ENCODE assay signal across 1 cellular context in the genomic region with DNA sequence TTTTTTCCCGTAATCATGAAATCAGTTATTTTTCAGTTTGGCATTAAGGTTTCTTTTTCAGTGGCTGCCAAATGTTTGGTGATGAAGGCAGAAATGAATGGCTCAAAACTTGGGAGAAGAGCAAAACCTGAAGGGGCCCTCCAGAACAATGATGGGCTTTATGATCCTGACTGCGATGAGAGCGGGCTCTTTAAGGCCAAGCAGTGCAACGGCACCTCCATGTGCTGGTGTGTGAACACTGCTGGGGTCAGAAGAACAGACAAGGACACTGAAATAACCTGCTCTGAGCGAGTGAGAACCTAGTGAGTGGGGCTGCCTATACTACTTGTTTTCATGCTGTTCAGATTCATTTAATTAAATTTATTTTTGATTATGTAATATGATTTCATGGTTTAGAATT.
TF ChIP-seq lines count a peak whose summit lies in the region.

No MANE protein-coding gene starts in this region.

TF ChIP-seq in HepG2, 621 proteins besides CTCF, POLR2A, EP300 and RAD21 (continued from another document and continues in another):
- TF ChIP-seq, protein P1, sequence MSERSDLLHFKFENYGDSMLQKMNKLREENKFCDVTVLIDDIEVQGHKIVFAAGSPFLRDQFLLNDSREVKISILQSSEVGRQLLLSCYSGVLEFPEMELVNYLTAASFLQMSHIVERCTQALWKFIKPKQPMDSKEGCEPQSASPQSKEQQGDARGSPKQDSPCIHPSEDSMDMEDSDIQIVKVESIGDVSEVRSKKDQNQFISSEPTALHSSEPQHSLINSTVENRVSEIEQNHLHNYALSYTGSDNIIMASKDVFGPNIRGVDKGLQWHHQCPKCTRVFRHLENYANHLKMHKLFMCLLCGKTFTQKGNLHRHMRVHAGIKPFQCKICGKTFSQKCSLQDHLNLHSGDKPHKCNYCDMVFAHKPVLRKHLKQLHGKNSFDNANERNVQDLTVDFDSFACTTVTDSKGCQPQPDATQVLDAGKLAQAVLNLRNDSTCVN (CRISPR knock-in tag; IDR thresholded peaks at IDR 0.05; ENCODE audit: borderline replicate concordance) = no peak; the same call in 1 of the 2 replicates
- no peak for TF ChIP-seq ZNF33A (CRISPR knock-in tag; IDR thresholded peaks at IDR 0.05; ENCODE audit: borderline replicate concordance)
- peak; percentile 76; the same call in 1 of the 2 replicates for TF ChIP-seq ZSCAN9 (CRISPR knock-in tag; IDR thresholded peaks at IDR 0.05; ENCODE audit: borderline replicate concordance)
- TF ChIP-seq, protein P2, sequence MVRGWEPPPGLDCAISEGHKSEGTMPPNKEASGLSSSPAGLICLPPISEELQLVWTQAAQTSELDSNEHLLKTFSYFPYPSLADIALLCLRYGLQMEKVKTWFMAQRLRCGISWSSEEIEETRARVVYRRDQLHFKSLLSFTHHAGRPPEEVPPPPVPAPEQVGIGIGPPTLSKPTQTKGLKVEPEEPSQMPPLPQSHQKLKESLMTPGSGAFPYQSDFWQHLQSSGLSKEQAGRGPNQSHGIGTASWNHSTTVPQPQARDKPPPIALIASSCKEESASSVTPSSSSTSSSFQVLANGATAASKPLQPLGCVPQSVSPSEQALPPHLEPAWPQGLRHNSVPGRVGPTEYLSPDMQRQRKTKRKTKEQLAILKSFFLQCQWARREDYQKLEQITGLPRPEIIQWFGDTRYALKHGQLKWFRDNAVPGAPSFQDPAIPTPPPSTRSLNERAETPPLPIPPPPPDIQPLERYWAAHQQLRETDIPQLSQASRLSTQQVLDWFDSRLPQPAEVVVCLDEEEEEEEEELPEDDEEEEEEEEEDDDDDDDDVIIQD (CRISPR knock-in tag; IDR thresholded peaks at IDR 0.05; ENCODE audit: low read depth) = 0 out of 2 replicates have a peak, but pooled peaks have one; percentile 20
- no peak for TF ChIP-seq SMAD3 (CRISPR knock-in tag; IDR thresholded peaks at IDR 0.05)
- TF ChIP-seq MXI1 (IDR thresholded peaks at IDR 0.05; ENCODE audit: borderline replicate concordance, low read depth, low read length) = peak; percentile 64; the same call in 1 of the 3 replicates
- TF ChIP-seq RARA (CRISPR knock-in tag; IDR thresholded peaks at IDR 0.05) = peak; percentile 37; the same call in 1 of the 2 replicates
- peak; percentile 65; the same call in 1 of the 2 replicates for TF ChIP-seq KDM2A (CRISPR knock-in tag; IDR thresholded peaks at IDR 0.05; ENCODE audit: borderline replicate concordance, low read depth)
- TF ChIP-seq KLF9 (CRISPR knock-in tag; IDR thresholded peaks at IDR 0.05; ENCODE audit: low read depth) = 0 out of 2 replicates have a peak, but pooled peaks have one; percentile 37
- peak; percentile 35; the same call in 1 of the 2 replicates for TF ChIP-seq HDAC2 (CRISPR knock-in tag; IDR thresholded peaks at IDR 0.05)
- TF ChIP-seq ZNF619 (CRISPR knock-in tag; IDR thresholded peaks at IDR 0.05) = no peak
- TF ChIP-seq GATAD1 (CRISPR knock-in tag; IDR thresholded peaks at IDR 0.05) = peak; percentile 54; the same call in 1 of the 2 replicates
- TF ChIP-seq, protein P3, sequence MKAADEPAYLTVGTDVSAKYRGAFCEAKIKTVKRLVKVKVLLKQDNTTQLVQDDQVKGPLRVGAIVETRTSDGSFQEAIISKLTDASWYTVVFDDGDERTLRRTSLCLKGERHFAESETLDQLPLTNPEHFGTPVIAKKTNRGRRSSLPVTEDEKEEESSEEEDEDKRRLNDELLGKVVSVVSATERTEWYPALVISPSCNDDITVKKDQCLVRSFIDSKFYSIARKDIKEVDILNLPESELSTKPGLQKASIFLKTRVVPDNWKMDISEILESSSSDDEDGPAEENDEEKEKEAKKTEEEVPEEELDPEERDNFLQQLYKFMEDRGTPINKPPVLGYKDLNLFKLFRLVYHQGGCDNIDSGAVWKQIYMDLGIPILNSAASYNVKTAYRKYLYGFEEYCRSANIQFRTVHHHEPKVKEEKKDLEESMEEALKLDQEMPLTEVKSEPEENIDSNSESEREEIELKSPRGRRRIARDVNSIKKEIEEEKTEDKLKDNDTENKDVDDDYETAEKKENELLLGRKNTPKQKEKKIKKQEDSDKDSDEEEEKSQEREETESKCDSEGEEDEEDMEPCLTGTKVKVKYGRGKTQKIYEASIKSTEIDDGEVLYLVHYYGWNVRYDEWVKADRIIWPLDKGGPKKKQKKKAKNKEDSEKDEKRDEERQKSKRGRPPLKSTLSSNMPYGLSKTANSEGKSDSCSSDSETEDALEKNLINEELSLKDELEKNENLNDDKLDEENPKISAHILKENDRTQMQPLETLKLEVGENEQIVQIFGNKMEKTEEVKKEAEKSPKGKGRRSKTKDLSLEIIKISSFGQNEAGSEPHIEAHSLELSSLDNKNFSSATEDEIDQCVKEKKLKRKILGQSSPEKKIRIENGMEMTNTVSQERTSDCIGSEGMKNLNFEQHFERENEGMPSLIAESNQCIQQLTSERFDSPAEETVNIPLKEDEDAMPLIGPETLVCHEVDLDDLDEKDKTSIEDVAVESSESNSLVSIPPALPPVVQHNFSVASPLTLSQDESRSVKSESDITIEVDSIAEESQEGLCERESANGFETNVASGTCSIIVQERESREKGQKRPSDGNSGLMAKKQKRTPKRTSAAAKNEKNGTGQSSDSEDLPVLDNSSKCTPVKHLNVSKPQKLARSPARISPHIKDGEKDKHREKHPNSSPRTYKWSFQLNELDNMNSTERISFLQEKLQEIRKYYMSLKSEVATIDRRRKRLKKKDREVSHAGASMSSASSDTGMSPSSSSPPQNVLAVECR (CRISPR knock-in tag; IDR thresholded peaks at IDR 0.05; ENCODE audit: borderline replicate concordance) = peak; percentile 32; the same call in 1 of the 2 replicates
- TF ChIP-seq AKAP8 (CRISPR knock-in tag; IDR thresholded peaks at IDR 0.05) = no peak
- TF ChIP-seq, protein P4, sequence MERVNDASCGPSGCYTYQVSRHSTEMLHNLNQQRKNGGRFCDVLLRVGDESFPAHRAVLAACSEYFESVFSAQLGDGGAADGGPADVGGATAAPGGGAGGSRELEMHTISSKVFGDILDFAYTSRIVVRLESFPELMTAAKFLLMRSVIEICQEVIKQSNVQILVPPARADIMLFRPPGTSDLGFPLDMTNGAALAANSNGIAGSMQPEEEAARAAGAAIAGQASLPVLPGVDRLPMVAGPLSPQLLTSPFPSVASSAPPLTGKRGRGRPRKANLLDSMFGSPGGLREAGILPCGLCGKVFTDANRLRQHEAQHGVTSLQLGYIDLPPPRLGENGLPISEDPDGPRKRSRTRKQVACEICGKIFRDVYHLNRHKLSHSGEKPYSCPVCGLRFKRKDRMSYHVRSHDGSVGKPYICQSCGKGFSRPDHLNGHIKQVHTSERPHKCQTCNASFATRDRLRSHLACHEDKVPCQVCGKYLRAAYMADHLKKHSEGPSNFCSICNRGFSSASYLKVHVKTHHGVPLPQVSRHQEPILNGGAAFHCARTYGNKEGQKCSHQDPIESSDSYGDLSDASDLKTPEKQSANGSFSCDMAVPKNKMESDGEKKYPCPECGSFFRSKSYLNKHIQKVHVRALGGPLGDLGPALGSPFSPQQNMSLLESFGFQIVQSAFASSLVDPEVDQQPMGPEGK (CRISPR knock-in tag; IDR thresholded peaks at IDR 0.05) = 0 out of 2 replicates have a peak, but pooled peaks have one; percentile 36
- TF ChIP-seq, protein P5, sequence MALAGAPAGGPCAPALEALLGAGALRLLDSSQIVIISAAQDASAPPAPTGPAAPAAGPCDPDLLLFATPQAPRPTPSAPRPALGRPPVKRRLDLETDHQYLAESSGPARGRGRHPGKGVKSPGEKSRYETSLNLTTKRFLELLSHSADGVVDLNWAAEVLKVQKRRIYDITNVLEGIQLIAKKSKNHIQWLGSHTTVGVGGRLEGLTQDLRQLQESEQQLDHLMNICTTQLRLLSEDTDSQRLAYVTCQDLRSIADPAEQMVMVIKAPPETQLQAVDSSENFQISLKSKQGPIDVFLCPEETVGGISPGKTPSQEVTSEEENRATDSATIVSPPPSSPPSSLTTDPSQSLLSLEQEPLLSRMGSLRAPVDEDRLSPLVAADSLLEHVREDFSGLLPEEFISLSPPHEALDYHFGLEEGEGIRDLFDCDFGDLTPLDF (CRISPR knock-in tag; IDR thresholded peaks at IDR 0.05) = no peak
- TF ChIP-seq ZNF235 (CRISPR knock-in tag; IDR thresholded peaks at IDR 0.05; ENCODE audit: borderline replicate concordance) = no peak
- TF ChIP-seq SAP130 (CRISPR knock-in tag; IDR thresholded peaks at IDR 0.05; ENCODE audit: low read depth) = peak; percentile 44
- TF ChIP-seq SALL1 (CRISPR knock-in tag; IDR thresholded peaks at IDR 0.05) = peak; percentile 58
- peak; percentile 37; the same call in 1 of the 2 replicates for TF ChIP-seq FOSL2 (CRISPR knock-in tag; IDR thresholded peaks at IDR 0.05)
- TF ChIP-seq, protein P6, sequence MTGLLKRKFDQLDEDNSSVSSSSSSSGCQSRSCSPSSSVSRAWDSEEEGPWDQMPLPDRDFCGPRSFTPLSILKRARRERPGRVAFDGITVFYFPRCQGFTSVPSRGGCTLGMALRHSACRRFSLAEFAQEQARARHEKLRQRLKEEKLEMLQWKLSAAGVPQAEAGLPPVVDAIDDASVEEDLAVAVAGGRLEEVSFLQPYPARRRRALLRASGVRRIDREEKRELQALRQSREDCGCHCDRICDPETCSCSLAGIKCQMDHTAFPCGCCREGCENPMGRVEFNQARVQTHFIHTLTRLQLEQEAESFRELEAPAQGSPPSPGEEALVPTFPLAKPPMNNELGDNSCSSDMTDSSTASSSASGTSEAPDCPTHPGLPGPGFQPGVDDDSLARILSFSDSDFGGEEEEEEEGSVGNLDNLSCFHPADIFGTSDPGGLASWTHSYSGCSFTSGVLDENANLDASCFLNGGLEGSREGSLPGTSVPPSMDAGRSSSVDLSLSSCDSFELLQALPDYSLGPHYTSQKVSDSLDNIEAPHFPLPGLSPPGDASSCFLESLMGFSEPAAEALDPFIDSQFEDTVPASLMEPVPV (CRISPR knock-in tag; IDR thresholded peaks at IDR 0.05) = no peak
- TF ChIP-seq NR2F1 (CRISPR knock-in tag; IDR thresholded peaks at IDR 0.05) = 0 out of 4 replicates have a peak, but pooled peaks of 1 of the 2 experiments have one; percentile 20
- 0 out of 2 replicates have a peak, but pooled peaks have one; percentile 37 for TF ChIP-seq PITX1 (CRISPR knock-in tag; IDR thresholded peaks at IDR 0.05)
- TF ChIP-seq ZNF614 (CRISPR knock-in tag; IDR thresholded peaks at IDR 0.05; ENCODE audit: borderline replicate concordance) = peak; percentile 49; the same call in 1 of the 2 replicates
- no peak for TF ChIP-seq ZNF17 (CRISPR knock-in tag; IDR thresholded peaks at IDR 0.05)
- TF ChIP-seq, protein P7, sequence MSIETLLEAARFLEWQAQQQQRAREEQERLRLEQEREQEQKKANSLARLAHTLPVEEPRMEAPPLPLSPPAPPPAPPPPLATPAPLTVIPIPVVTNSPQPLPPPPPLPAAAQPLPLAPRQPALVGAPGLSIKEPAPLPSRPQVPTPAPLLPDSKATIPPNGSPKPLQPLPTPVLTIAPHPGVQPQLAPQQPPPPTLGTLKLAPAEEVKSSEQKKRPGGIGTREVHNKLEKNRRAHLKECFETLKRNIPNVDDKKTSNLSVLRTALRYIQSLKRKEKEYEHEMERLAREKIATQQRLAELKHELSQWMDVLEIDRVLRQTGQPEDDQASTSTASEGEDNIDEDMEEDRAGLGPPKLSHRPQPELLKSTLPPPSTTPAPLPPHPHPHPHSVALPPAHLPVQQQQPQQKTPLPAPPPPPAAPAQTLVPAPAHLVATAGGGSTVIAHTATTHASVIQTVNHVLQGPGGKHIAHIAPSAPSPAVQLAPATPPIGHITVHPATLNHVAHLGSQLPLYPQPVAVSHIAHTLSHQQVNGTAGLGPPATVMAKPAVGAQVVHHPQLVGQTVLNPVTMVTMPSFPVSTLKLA (IDR thresholded peaks at IDR 0.05) = 0 out of 2 replicates have a peak, but pooled peaks have one; percentile 11
- no peak for TF ChIP-seq ARNTL (CRISPR knock-in tag; IDR thresholded peaks at IDR 0.05)
- TF ChIP-seq ZFP37 (CRISPR knock-in tag; IDR thresholded peaks at IDR 0.05; ENCODE audit: borderline replicate concordance) = no peak
- peak; percentile 53; the same call in 1 of the 2 replicates for TF ChIP-seq ZKSCAN8 (CRISPR knock-in tag; IDR thresholded peaks at IDR 0.05; ENCODE audit: borderline replicate concordance)
- TF ChIP-seq, protein P8, sequence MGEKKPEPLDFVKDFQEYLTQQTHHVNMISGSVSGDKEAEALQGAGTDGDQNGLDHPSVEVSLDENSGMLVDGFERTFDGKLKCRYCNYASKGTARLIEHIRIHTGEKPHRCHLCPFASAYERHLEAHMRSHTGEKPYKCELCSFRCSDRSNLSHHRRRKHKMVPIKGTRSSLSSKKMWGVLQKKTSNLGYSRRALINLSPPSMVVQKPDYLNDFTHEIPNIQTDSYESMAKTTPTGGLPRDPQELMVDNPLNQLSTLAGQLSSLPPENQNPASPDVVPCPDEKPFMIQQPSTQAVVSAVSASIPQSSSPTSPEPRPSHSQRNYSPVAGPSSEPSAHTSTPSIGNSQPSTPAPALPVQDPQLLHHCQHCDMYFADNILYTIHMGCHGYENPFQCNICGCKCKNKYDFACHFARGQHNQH (CRISPR knock-in tag; IDR thresholded peaks at IDR 0.05) = peak; percentile 30; the same call in 1 of the 2 replicates
- TF ChIP-seq, protein P9, sequence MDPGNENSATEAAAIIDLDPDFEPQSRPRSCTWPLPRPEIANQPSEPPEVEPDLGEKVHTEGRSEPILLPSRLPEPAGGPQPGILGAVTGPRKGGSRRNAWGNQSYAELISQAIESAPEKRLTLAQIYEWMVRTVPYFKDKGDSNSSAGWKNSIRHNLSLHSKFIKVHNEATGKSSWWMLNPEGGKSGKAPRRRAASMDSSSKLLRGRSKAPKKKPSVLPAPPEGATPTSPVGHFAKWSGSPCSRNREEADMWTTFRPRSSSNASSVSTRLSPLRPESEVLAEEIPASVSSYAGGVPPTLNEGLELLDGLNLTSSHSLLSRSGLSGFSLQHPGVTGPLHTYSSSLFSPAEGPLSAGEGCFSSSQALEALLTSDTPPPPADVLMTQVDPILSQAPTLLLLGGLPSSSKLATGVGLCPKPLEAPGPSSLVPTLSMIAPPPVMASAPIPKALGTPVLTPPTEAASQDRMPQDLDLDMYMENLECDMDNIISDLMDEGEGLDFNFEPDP (CRISPR knock-in tag; conservative IDR thresholded peaks at IDR 0.05) = no peak
- TF ChIP-seq NFE2L2 (IDR thresholded peaks at IDR 0.05; ENCODE audit: low read length) = no peak
- no peak for TF ChIP-seq ZBTB20 (CRISPR knock-in tag; IDR thresholded peaks at IDR 0.05; ENCODE audit: borderline replicate concordance, low read depth)
- TF ChIP-seq, protein P10, sequence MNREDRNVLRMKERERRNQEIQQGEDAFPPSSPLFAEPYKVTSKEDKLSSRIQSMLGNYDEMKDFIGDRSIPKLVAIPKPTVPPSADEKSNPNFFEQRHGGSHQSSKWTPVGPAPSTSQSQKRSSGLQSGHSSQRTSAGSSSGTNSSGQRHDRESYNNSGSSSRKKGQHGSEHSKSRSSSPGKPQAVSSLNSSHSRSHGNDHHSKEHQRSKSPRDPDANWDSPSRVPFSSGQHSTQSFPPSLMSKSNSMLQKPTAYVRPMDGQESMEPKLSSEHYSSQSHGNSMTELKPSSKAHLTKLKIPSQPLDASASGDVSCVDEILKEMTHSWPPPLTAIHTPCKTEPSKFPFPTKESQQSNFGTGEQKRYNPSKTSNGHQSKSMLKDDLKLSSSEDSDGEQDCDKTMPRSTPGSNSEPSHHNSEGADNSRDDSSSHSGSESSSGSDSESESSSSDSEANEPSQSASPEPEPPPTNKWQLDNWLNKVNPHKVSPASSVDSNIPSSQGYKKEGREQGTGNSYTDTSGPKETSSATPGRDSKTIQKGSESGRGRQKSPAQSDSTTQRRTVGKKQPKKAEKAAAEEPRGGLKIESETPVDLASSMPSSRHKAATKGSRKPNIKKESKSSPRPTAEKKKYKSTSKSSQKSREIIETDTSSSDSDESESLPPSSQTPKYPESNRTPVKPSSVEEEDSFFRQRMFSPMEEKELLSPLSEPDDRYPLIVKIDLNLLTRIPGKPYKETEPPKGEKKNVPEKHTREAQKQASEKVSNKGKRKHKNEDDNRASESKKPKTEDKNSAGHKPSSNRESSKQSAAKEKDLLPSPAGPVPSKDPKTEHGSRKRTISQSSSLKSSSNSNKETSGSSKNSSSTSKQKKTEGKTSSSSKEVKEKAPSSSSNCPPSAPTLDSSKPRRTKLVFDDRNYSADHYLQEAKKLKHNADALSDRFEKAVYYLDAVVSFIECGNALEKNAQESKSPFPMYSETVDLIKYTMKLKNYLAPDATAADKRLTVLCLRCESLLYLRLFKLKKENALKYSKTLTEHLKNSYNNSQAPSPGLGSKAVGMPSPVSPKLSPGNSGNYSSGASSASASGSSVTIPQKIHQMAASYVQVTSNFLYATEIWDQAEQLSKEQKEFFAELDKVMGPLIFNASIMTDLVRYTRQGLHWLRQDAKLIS (CRISPR knock-in tag; IDR thresholded peaks at IDR 0.05) = no peak
